ENCODE assay signal across 1 cellular context in genomic region chr4:143357161-143357845, GRCh38.
TF ChIP-seq lines count a peak whose summit lies in the region.

No MANE protein-coding gene starts in this region.

TF ChIP-seq in IMR-90, 13 proteins besides CTCF, POLR2A, EP300 and RAD21 (continued from another document):
- TF ChIP-seq CEBPB (IDR thresholded peaks at IDR 0.05; ENCODE audit: low read depth, low read length) (no peak), MAFK (IDR thresholded peaks at IDR 0.05; ENCODE audit: low read depth, low read length) (no peak), FOS (IDR thresholded peaks at IDR 0.05; ENCODE audit: low read depth, low read length) (no peak), BHLHE40 (IDR thresholded peaks at IDR 0.05; ENCODE audit: low read depth, low read length) (no peak)
TF ChIP-seq in IMR-90: peak in this region for 0.
